Comparison of ENCODE assay signal across 11 cellular contexts in genomic region chr3:117853923-117854322, GRCh38.
DNase-seq lines count a peak whose midpoint lies in the region; FAIRE-seq lines count a peak whose summit lies in the region.
"Had no signal": no experiment of that assay in that cellular context is flagged by ENCODE, and none has a peak within 500 bp of the region (broad histone marks: within the 10 kb centered on the region; RNA-seq: fewer than 3 reads in every experiment).

No MANE protein-coding gene starts in this region.

- FAIRE-seq in RCC 7860 (lab: Jason Lieb, UNC): peak; percentile 30

- in situ Hi-C loops in ACHN (cut with HindIII; ENCODE audit: low pct_ligation_motif_present, low pct_unique_long_range_greater_than_20kb, low sequenced_read_pairs): no loop called here

- DNase-seq in ACHN: peak; percentile 71
- peak; percentile 1 for DNase-seq in HK-2 (ENCODE audit: unreplicated experiment)
- peak; percentile 22 for DNase-seq in RCC 7860 (ENCODE audit: low spot score)
- DNase-seq in fibroblast of peridontal ligament (ENCODE audit: extremely low read depth): peak; percentile 84
- no peak for DNase-seq in NCI-H128 (lab: John Stamatoyannopoulos, UW; ENCODE audit: unreplicated experiment)
- DNase-seq in GF-D8 (lab: John Stamatoyannopoulos, UW): no peak
- no peak for DNase-seq in stimulated activated CD4-positive, alpha-beta T cell treated with anti-CD3 and anti-CD28 coated beads, Interleukin-15, amount 100 ng/mL, for 24 hours
- DNase-seq in stimulated activated CD4-positive, alpha-beta T cell treated with anti-CD3 and anti-CD28 coated beads, Interleukin-1b, Interleukin-23, amount 100 ng/mL, for 48 hours: no peak
- DNase-seq: heart right ventricle, KBM-7, NCI-H82 had no signal

Comparison
In these comparisons a context has a peak if more than half of its experiments do, and no peak if none do; other contexts are left out.
1. DNase-seq: peak in ACHN (single experiment), HK-2 (single experiment), RCC 7860 (single experiment) and fibroblast of peridontal ligament (single experiment); none in NCI-H128 (single experiment), GF-D8 (single experiment), stimulated activated CD4-positive, alpha-beta T cell treated with anti-CD3 and anti-CD28 coated beads, Interleukin-15, amount 100 ng/mL, for 24 hours (single experiment) and stimulated activated CD4-positive, alpha-beta T cell treated with anti-CD3 and anti-CD28 coated beads, Interleukin-1b, Interleukin-23, amount 100 ng/mL, for 48 hours (single experiment).